ENCODE assay signal across 30 cellular contexts in genomic region chr4:72365016-72365415, GRCh38.
"Had no signal": no experiment of that assay in that cellular context is flagged by ENCODE, and none has a peak within 500 bp of the region (broad histone marks: within the 10 kb centered on the region; RNA-seq: fewer than 3 reads in every experiment).

No MANE protein-coding gene starts in this region.

- FAIRE-seq: bronchial epithelial cell, frontal cortex had no signal

- H3K4me1 Mint-ChIP-seq: activated CD4-positive, alpha-beta T cell treated with anti-CD3 and anti-CD28 coated beads for 36 hours; activated CD4-positive, alpha-beta T cell treated with anti-CD3 and anti-CD28 coated beads, Interleukin-2, amount 10 ng/mL, durations not matched to agents 24 days and 14 days; activated CD8-positive, alpha-beta memory T cell treated with anti-CD3 and anti-CD28 coated beads, Interleukin-2, amount 10 ng/mL, durations not matched to agents 7 days and 5 days; activated naive CD4-positive, alpha-beta T cell treated with anti-CD3 and anti-CD28 coated beads, Interleukin-2, amount 10 ng/mL, durations not matched to agents 7 days and 5 days; activated naive CD8-positive, alpha-beta T cell treated with anti-CD3 and anti-CD28 coated beads, Interleukin-2, amount 10 ng/mL, durations not matched to agents 7 days and 5 days; central memory CD8-positive, alpha-beta T cell; endodermal cell had no signal

- H3K4me3 Mint-ChIP-seq: activated CD4-positive, alpha-beta memory T cell treated with anti-CD3 and anti-CD28 coated beads for 36 hours; activated CD4-positive, alpha-beta T cell treated with anti-CD3 and anti-CD28 coated beads for 36 hours; activated CD4-positive, alpha-beta T cell treated with anti-CD3 and anti-CD28 coated beads, Interleukin-2, amount 10 ng/mL, durations not matched to agents 24 days and 14 days; activated CD8-positive, alpha-beta memory T cell treated with anti-CD3 and anti-CD28 coated beads, Interleukin-2, amount 10 ng/mL, durations not matched to agents 7 days and 5 days; activated CD8-positive, alpha-beta T cell treated with anti-CD3 and anti-CD28 coated beads, Interleukin-2, amount 10 ng/mL, durations not matched to agents 7 days and 5 days; activated naive CD4-positive, alpha-beta T cell treated with anti-CD3 and anti-CD28 coated beads, Interleukin-2, amount 10 ng/mL, durations not matched to agents 7 days and 5 days; activated naive CD8-positive, alpha-beta T cell treated with anti-CD3 and anti-CD28 coated beads, Interleukin-2, amount 10 ng/mL, durations not matched to agents 7 days and 5 days; activated T-helper 1 cell treated with anti-CD3 and anti-CD28 coated beads, Interleukin-12 subunit alpha, Interleukin-12 subunit beta, Interleukin-2, Interleukin-4 antibody, amounts not matched to agents 30 ng/mL and 10 ng/mL and 1 ng/mL, durations not matched to agents 14 hours and 24 hours and 36 hours; central memory CD8-positive, alpha-beta T cell; dendritic cell treated with granulocyte-macrophage colony-stimulating factor and Interleukin-4, amounts not matched to agents 40 ng/mL and 50 ng/mL, for 4 days; endodermal cell had no signal

- H3K9me3 Mint-ChIP-seq: activated CD4-positive, alpha-beta memory T cell treated with anti-CD3 and anti-CD28 coated beads for 36 hours; activated CD4-positive, alpha-beta T cell treated with anti-CD3 and anti-CD28 coated beads, Interleukin-2, amount 10 ng/mL, durations not matched to agents 24 days and 14 days; activated naive CD4-positive, alpha-beta T cell treated with anti-CD3 and anti-CD28 coated beads, Interleukin-2, amount 10 ng/mL, durations not matched to agents 7 days and 5 days; activated naive CD4-positive, alpha-beta T cell treated with anti-CD3 and anti-CD28 coated beads, Interleukin-2, amount 50 U/mL, for 72 hours; activated naive CD8-positive, alpha-beta T cell treated with anti-CD3 and anti-CD28 coated beads, Interleukin-2, amount 10 ng/mL, durations not matched to agents 7 days and 5 days; activated T-helper 1 cell treated with anti-CD3 and anti-CD28 coated beads, Interleukin-12 subunit alpha, Interleukin-12 subunit beta, Interleukin-2, Interleukin-4 antibody, amounts not matched to agents 30 ng/mL and 10 ng/mL and 1 ng/mL, durations not matched to agents 14 hours and 24 hours and 36 hours; central memory CD8-positive, alpha-beta T cell; dendritic cell treated with granulocyte-macrophage colony-stimulating factor and Interleukin-4, amounts not matched to agents 40 ng/mL and 50 ng/mL, for 4 days; endodermal cell had no signal

- H3K27ac Mint-ChIP-seq: activated CD4-positive, alpha-beta memory T cell treated with anti-CD3 and anti-CD28 coated beads for 36 hours; activated CD4-positive, alpha-beta T cell treated with anti-CD3 and anti-CD28 coated beads for 36 hours; activated CD4-positive, alpha-beta T cell treated with anti-CD3 and anti-CD28 coated beads, Interleukin-2, amount 10 ng/mL, durations not matched to agents 24 days and 14 days; activated CD8-positive, alpha-beta memory T cell treated with anti-CD3 and anti-CD28 coated beads, Interleukin-2, amount 10 ng/mL, durations not matched to agents 7 days and 5 days; activated CD8-positive, alpha-beta T cell treated with anti-CD3 and anti-CD28 coated beads, Interleukin-2, amount 10 ng/mL, durations not matched to agents 7 days and 5 days; activated naive CD4-positive, alpha-beta T cell treated with anti-CD3 and anti-CD28 coated beads, Interleukin-2, amount 10 ng/mL, durations not matched to agents 7 days and 5 days; activated naive CD4-positive, alpha-beta T cell treated with anti-CD3 and anti-CD28 coated beads, Interleukin-2, amount 50 U/mL, for 72 hours; activated naive CD8-positive, alpha-beta T cell treated with anti-CD3 and anti-CD28 coated beads, Interleukin-2, amount 10 ng/mL, durations not matched to agents 7 days and 5 days; activated T-helper 1 cell treated with anti-CD3 and anti-CD28 coated beads, Interleukin-12 subunit alpha, Interleukin-12 subunit beta, Interleukin-2, Interleukin-4 antibody, amounts not matched to agents 30 ng/mL and 10 ng/mL and 1 ng/mL, durations not matched to agents 14 hours and 24 hours and 36 hours; dendritic cell treated with granulocyte-macrophage colony-stimulating factor and Interleukin-4, amounts not matched to agents 40 ng/mL and 50 ng/mL, for 4 days; endodermal cell had no signal

- H3K4me1 ChIP-seq: ascending aorta had no signal

- H3K36me3 Mint-ChIP-seq: activated CD4-positive, alpha-beta memory T cell treated with anti-CD3 and anti-CD28 coated beads for 36 hours; activated CD8-positive, alpha-beta memory T cell treated with anti-CD3 and anti-CD28 coated beads, Interleukin-2, amount 10 ng/mL, durations not matched to agents 7 days and 5 days; activated naive CD4-positive, alpha-beta T cell treated with anti-CD3 and anti-CD28 coated beads, Interleukin-2, amount 10 ng/mL, durations not matched to agents 7 days and 5 days; activated naive CD4-positive, alpha-beta T cell treated with anti-CD3 and anti-CD28 coated beads, Interleukin-2, amount 50 U/mL, for 72 hours; activated naive CD8-positive, alpha-beta T cell treated with anti-CD3 and anti-CD28 coated beads, Interleukin-2, amount 10 ng/mL, durations not matched to agents 7 days and 5 days had no signal

- DNase-seq: activated CD4-positive, alpha-beta memory T cell treated with anti-CD3 and anti-CD28 coated beads for 36 hours; activated CD4-positive, alpha-beta T cell treated with anti-CD3 and anti-CD28 coated beads for 36 hours; activated CD4-positive, alpha-beta T cell treated with anti-CD3 and anti-CD28 coated beads, Interleukin-2, amount 10 ng/mL, durations not matched to agents 24 days and 14 days; activated CD4-positive, CD25-positive, alpha-beta regulatory T cell; activated CD4-positive, CD25-positive, alpha-beta regulatory T cell treated with anti-CD3 and anti-CD28 coated beads, Interleukin-2, amount 50 U/mL, for 72 hours; activated CD8-positive, alpha-beta memory T cell treated with anti-CD3 and anti-CD28 coated beads, Interleukin-2, amount 10 ng/mL, durations not matched to agents 7 days and 5 days; activated CD8-positive, alpha-beta memory T cell treated with anti-CD3 and anti-CD28 coated beads, Interleukin-2, amount 50 U/mL, for 4 hours; activated CD8-positive, alpha-beta T cell treated with anti-CD3 and anti-CD28 coated beads, Interleukin-2, amount 10 ng/mL, durations not matched to agents 7 days and 5 days; activated gamma-delta T cell; activated naive CD4-positive, alpha-beta T cell; activated naive CD4-positive, alpha-beta T cell treated with anti-CD3 and anti-CD28 coated beads, Interleukin-2, amount 10 ng/mL, durations not matched to agents 7 days and 5 days; activated naive CD8-positive, alpha-beta T cell treated with anti-CD3 and anti-CD28 coated beads, Interleukin-2, amount 10 ng/mL, durations not matched to agents 7 days and 5 days; activated T-cell treated with anti-CD3 and anti-CD28 coated beads, Interleukin-2, amount 50 U/mL, for 1 hour; activated T-cell treated with anti-CD3 and anti-CD28 coated beads, Interleukin-2, amount 50 U/mL, for 48 hours; brain microvascular endothelial cell; dorsolateral prefrontal cortex; effector memory CD4-positive, alpha-beta T cell; endodermal cell; foreskin fibroblast; head of caudate nucleus; T-helper 2 cell had no signal

- H3K4me3 ChIP-seq: ascending aorta, coronary artery, dorsolateral prefrontal cortex had no signal

- H3K9me3 ChIP-seq: ascending aorta had no signal

- H3K36me3 ChIP-seq: ascending aorta, brain microvascular endothelial cell had no signal

- H3K27ac ChIP-seq: ascending aorta, brain microvascular endothelial cell, coronary artery, dorsolateral prefrontal cortex had no signal

- H3K27me3 ChIP-seq: ascending aorta, brain microvascular endothelial cell, dorsolateral prefrontal cortex had no signal

- ATAC-seq: activated CD4-positive, alpha-beta T cell treated with anti-CD3 and anti-CD28 coated beads for 36 hours; activated CD8-positive, alpha-beta memory T cell treated with anti-CD3 and anti-CD28 coated beads, Interleukin-2, amount 10 ng/mL, durations not matched to agents 7 days and 5 days; activated CD8-positive, alpha-beta T cell treated with anti-CD3 and anti-CD28 coated beads, Interleukin-2, amount 10 ng/mL, durations not matched to agents 7 days and 5 days; activated naive CD4-positive, alpha-beta T cell treated with anti-CD3 and anti-CD28 coated beads, Interleukin-2, amount 50 U/mL, for 72 hours; esophagus mucosa had no signal

- H3K27me3 Mint-ChIP-seq: activated CD4-positive, alpha-beta memory T cell treated with anti-CD3 and anti-CD28 coated beads for 36 hours; activated CD4-positive, alpha-beta T cell treated with anti-CD3 and anti-CD28 coated beads for 36 hours; activated CD4-positive, alpha-beta T cell treated with anti-CD3 and anti-CD28 coated beads, Interleukin-2, amount 10 ng/mL, durations not matched to agents 24 days and 14 days; activated CD8-positive, alpha-beta memory T cell treated with anti-CD3 and anti-CD28 coated beads, Interleukin-2, amount 10 ng/mL, durations not matched to agents 7 days and 5 days; activated naive CD4-positive, alpha-beta T cell treated with anti-CD3 and anti-CD28 coated beads, Interleukin-2, amount 10 ng/mL, durations not matched to agents 7 days and 5 days; activated naive CD8-positive, alpha-beta T cell treated with anti-CD3 and anti-CD28 coated beads, Interleukin-2, amount 10 ng/mL, durations not matched to agents 7 days and 5 days; central memory CD8-positive, alpha-beta T cell; dendritic cell treated with granulocyte-macrophage colony-stimulating factor and Interleukin-4, amounts not matched to agents 40 ng/mL and 50 ng/mL, for 4 days had no signal
